20 cellular contexts compared by ENCODE assay signal in genomic region chr2:225920621-225921020, GRCh38.
A peak's percentile ranks its signal among the peaks of the same experiment; 100 is the strongest.
DNase-seq lines count a peak whose midpoint lies in the region; ATAC-seq and TF ChIP-seq lines count a peak whose summit lies in the region.
"Had no signal": no experiment of that assay in that cellular context is flagged by ENCODE, and none has a peak within 500 bp of the region (broad histone marks: within the 10 kb centered on the region; RNA-seq: fewer than 3 reads in every experiment).

No MANE protein-coding gene starts in this region.

- H3K36me3 Mint-ChIP-seq in mesothelial cell of epicardium = no peaks in the 10 kb centered on the region

- no peaks in the 10 kb centered on the region for H3K27me3 Mint-ChIP-seq in mesothelial cell of epicardium (ENCODE audit: low read depth)

- H3K4me3 Mint-ChIP-seq in mesothelial cell of epicardium = no peak overlapping the region
- H3K4me3 Mint-ChIP-seq: GM23338 had no signal

- no peaks in the 10 kb centered on the region for H3K27me3 ChIP-seq in BJ (ENCODE audit: control insufficient read depth, insufficient read depth, low read length)
- H3K27me3 ChIP-seq in PC-3 (ENCODE audit: low read length) = no peaks in the 10 kb centered on the region
- H3K27me3 ChIP-seq in SJCRH30 = no peaks in the 10 kb centered on the region
- H3K27me3 ChIP-seq: SJSA1 had no signal

- no peak overlapping the region for H3K4me3 ChIP-seq in BJ (ENCODE audit: low read depth, low read length)
- H3K4me3 ChIP-seq in PC-3 (ENCODE audit: low read length) = no peak overlapping the region
- H3K4me3 ChIP-seq in astrocyte of the cerebellum (ENCODE audit: low read depth, low read length) = no peak overlapping the region
- H3K4me3 ChIP-seq in SJCRH30 = no peak overlapping the region
- H3K4me3 ChIP-seq: GM23338, SJSA1 had no signal

- H3K27ac Mint-ChIP-seq in mesothelial cell of epicardium = peak overlapping the region; percentile 1
- H3K27ac Mint-ChIP-seq: GM23338 had no signal

- DNase-seq in BJ (ENCODE audit: low read depth) (peak; percentile 39), PC-3 (peak; percentile 37), astrocyte of the cerebellum (ENCODE audit: low read depth) (peak; percentile 83), mesothelial cell of epicardium (ENCODE audit: low spot score in 2 of 2, unreplicated experiment in 2 of 2) (no peak), SJCRH30 (no peak), SHP77 (lab: John Stamatoyannopoulos, UW) (no peak)
- DNase-seq in activated naive CD4-positive, alpha-beta T cell treated with Interleukin-2 at 50 U/mL for 16 hours = no peak
- DNase-seq: COR-L47, MV-4-11, NCI-H1417 treated with DMSO at 0.1 percent for 48 hours, NCI-H1930, NCI-H2171 treated with DMSO at 0.1 percent for 48 hours, NCI-H748 treated with DMSO at 0.1 percent for 48 hours, OCI-M1 had no signal

- no TSS peak for BruUV-seq in PC-3 (replicated peaks; lab: Mats Ljungman, UMichigan)

- H3K9me3 Mint-ChIP-seq in mesothelial cell of epicardium = peaks cover 12% of the 10 kb centered on the region
- H3K9me3 Mint-ChIP-seq: GM23338 had no signal

- H3K27ac ChIP-seq in PC-3 (ENCODE audit: low read length) (peak overlapping the region; percentile 39), SJCRH30 (no peak overlapping the region)
- H3K27ac ChIP-seq: C4-2B, RWPE1, SJSA1 had no signal

- intact Hi-C loops in PC-3 (cut with micrococcal nuclease) = no loop called here

- no peaks in the 10 kb centered on the region for H3K79me2 ChIP-seq in PC-3 (ENCODE audit: low read length)

- CTCF ChIA-PET in BJ (lab: Yijun Ruan, JAX) = no interaction called here
- CTCF ChIA-PET in PC-3 (lab: Charles Lee) = no interaction called here

- 0 out of 2 replicates have a peak overlapping the region, but pooled peaks have one; percentile 2 for H3K4me2 ChIP-seq in PC-3 (ENCODE audit: low read length)
- H3K4me2 ChIP-seq: GM23338 had no signal

- no peak overlapping the region for H3K9ac ChIP-seq in PC-3 (ENCODE audit: low read length)

- no peaks in the 10 kb centered on the region for H3K9me3 ChIP-seq in PC-3 (ENCODE audit: low read length)
- no peaks in the 10 kb centered on the region; the same call in none of the 2 replicates for H3K9me3 ChIP-seq in SJCRH30 (replicated peaks)

- POLR2A ChIA-PET in BJ (lab: Charles Lee) (no interaction called here), PC-3 (lab: Charles Lee; ENCODE audit: unreplicated experiment) (interaction anchor here (0.7 kb wide), 1 partner anchor 878 kb away, joined by 5 read pairs; no protein-coding TSS in a partner anchor)

- no peak for TF ChIP-seq CTCF in BJ (IDR thresholded peaks at IDR 0.05; ENCODE audit: insufficient read depth, low read depth, low read length)
- TF ChIP-seq CTCF in PC-3 (conservative IDR thresholded peaks at IDR 0.05; ENCODE audit: low read depth, low read length) = no peak
- no peak for TF ChIP-seq CTCF in astrocyte of the cerebellum (IDR thresholded peaks at IDR 0.05; ENCODE audit: low read depth, low read length, missing control alignments)
- TF ChIP-seq CTCF in mesothelial cell of epicardium (IDR thresholded peaks at IDR 0.05; ENCODE audit: unreplicated experiment) = no peak

- H2AFZ ChIP-seq in PC-3 (ENCODE audit: low read length) = no peak overlapping the region
- H2AFZ ChIP-seq: GM23338 had no signal

- H4K20me1 ChIP-seq in PC-3 (ENCODE audit: low read length) = no peaks in the 10 kb centered on the region

- ATAC-seq in PC-3 (peak; percentile 62), GM19395 (IDR thresholded peaks at IDR 0.05; ENCODE audit: unreplicated experiment) (no peak)
- ATAC-seq: GM23338, HCT116 had no signal

- H3K4me1 ChIP-seq in PC-3 (ENCODE audit: insufficient read depth, low read length) = no peaks in the 10 kb centered on the region
- H3K4me1 ChIP-seq in SJCRH30 = no peaks in the 10 kb centered on the region
- H3K4me1 ChIP-seq: SJSA1 had no signal

- no peaks in the 10 kb centered on the region for H3K9me2 ChIP-seq in PC-3 (replicated peaks; ENCODE audit: low read length)

- in situ Hi-C loops in astrocyte of the cerebellum (cut with HindIII; ENCODE audit: low sequenced_read_pairs) = no loop called here

- H3K36me3 ChIP-seq in BJ (ENCODE audit: control insufficient read depth, insufficient read depth, low read length) (no peaks in the 10 kb centered on the region), PC-3 (ENCODE audit: low read depth, low read length) (no peaks in the 10 kb centered on the region), SJCRH30 (no peaks in the 10 kb centered on the region)
- H3K36me3 ChIP-seq: SJSA1 had no signal

- no peaks in the 10 kb centered on the region for H3F3A ChIP-seq in PC-3 (ENCODE audit: low read length, unreplicated experiment)

- peaks cover 7% of the 10 kb centered on the region for H3K4me1 Mint-ChIP-seq in mesothelial cell of epicardium
- H3K4me1 Mint-ChIP-seq: GM23338 had no signal

Comparison
In these comparisons a context has a peak if more than half of its experiments do, and no peak if none do; other contexts are left out.
1. DNase-seq: peak in BJ (single experiment), PC-3 (single experiment) and astrocyte of the cerebellum (single experiment); none in mesothelial cell of epicardium (0 of 2), SJCRH30 (0 of 2), SHP77 (0 of 2) and activated naive CD4-positive, alpha-beta T cell treated with Interleukin-2 at 50 U/mL for 16 hours (single experiment).